In genomic region chrX:88604433-88605221, GRCh38 we compare ENCODE assay signal across 15 cellular contexts.
"Had no signal": no experiment of that assay in that cellular context is flagged by ENCODE, and none has a peak within 500 bp of the region (broad histone marks: within the 10 kb centered on the region; RNA-seq: fewer than 3 reads in every experiment).

No MANE protein-coding gene starts in this region.

- H3K4me1 ChIP-seq: colonic mucosa, pancreas, vagina had no signal

- H3K9me3 ChIP-seq: colonic mucosa, pancreas, thoracic aorta, vagina had no signal

- H3K36me3 ChIP-seq: colonic mucosa, pancreas, thoracic aorta, vagina had no signal

- H3K4me3 ChIP-seq: colonic mucosa, lung, pancreas, thoracic aorta, vagina had no signal

- H3K27me3 Mint-ChIP-seq: activated CD4-positive, alpha-beta memory T cell treated with anti-CD3 and anti-CD28 coated beads, Interleukin-2, amount 10 ng/mL, durations not matched to agents 7 days and 5 days; activated naive CD8-positive, alpha-beta T cell treated with anti-CD3 and anti-CD28 coated beads for 36 hours; natural killer cell treated with Interleukin-12 subunit alpha and Interleukin-12 subunit beta and Interleukin-15 and Interleukin-18, amount 100 ng/mL, for 72 hours; stimulated activated naive CD8-positive, alpha-beta T cell treated with anti-CD3 and anti-CD28 coated beads, Interleukin-15, amount 100 ng/mL, for 72 hours had no signal

- H3K4me1 Mint-ChIP-seq: activated CD4-positive, alpha-beta memory T cell treated with anti-CD3 and anti-CD28 coated beads, Interleukin-2, amount 10 ng/mL, durations not matched to agents 7 days and 5 days; activated naive CD8-positive, alpha-beta T cell treated with anti-CD3 and anti-CD28 coated beads for 36 hours; stimulated activated naive CD8-positive, alpha-beta T cell treated with anti-CD3 and anti-CD28 coated beads, Interleukin-15, amount 100 ng/mL, for 72 hours had no signal

- FAIRE-seq: kidney, pancreas had no signal

- ATAC-seq: natural killer cell treated with Interleukin-12 subunit alpha and Interleukin-12 subunit beta and Interleukin-15 and Interleukin-18, amount 100 ng/mL, for 72 hours; pancreas; stimulated activated naive CD8-positive, alpha-beta T cell treated with anti-CD3 and anti-CD28 coated beads, Interleukin-15, amount 100 ng/mL, for 72 hours had no signal

- H3K9me3 Mint-ChIP-seq: activated CD4-positive, alpha-beta memory T cell treated with anti-CD3 and anti-CD28 coated beads, Interleukin-2, amount 10 ng/mL, durations not matched to agents 7 days and 5 days had no signal

- DNase-seq: activated CD4-positive, alpha-beta memory T cell treated with anti-CD3 and anti-CD28 coated beads, Interleukin-2, amount 10 ng/mL, durations not matched to agents 7 days and 5 days; activated CD4-positive, alpha-beta T cell treated with anti-CD3 and anti-CD28 coated beads for 1 hour; activated gamma-delta T cell treated with Interleukin-2 at 50 U/mL for 16 hours; activated naive CD8-positive, alpha-beta T cell treated with anti-CD3 and anti-CD28 coated beads for 36 hours; activated T-cell treated with anti-CD3 and anti-CD28 coated beads, Interleukin-2, amount 50 U/mL, for 48 hours; colonic mucosa; kidney; pancreas; stimulated activated CD4-positive, alpha-beta T cell treated with anti-CD3 and anti-CD28 coated beads, Interleukin-15, amount 100 ng/mL, for 24 hours; stimulated activated CD4-positive, alpha-beta T cell treated with anti-CD3 and anti-CD28 coated beads, Interleukin-4, amount 100 ng/mL, for 24 hours; stimulated activated naive CD8-positive, alpha-beta T cell treated with anti-CD3 and anti-CD28 coated beads, Interleukin-15, amount 100 ng/mL, for 72 hours had no signal

- H3K27ac Mint-ChIP-seq: activated CD4-positive, alpha-beta memory T cell treated with anti-CD3 and anti-CD28 coated beads, Interleukin-2, amount 10 ng/mL, durations not matched to agents 7 days and 5 days; activated naive CD8-positive, alpha-beta T cell treated with anti-CD3 and anti-CD28 coated beads for 36 hours; natural killer cell treated with Interleukin-12 subunit alpha and Interleukin-12 subunit beta and Interleukin-15 and Interleukin-18, amount 100 ng/mL, for 72 hours; stimulated activated naive CD8-positive, alpha-beta T cell treated with anti-CD3 and anti-CD28 coated beads, Interleukin-15, amount 100 ng/mL, for 72 hours had no signal

- H3K27me3 ChIP-seq: colonic mucosa, vagina had no signal

- H3K36me3 Mint-ChIP-seq: activated naive CD8-positive, alpha-beta T cell treated with anti-CD3 and anti-CD28 coated beads for 36 hours; natural killer cell treated with Interleukin-12 subunit alpha and Interleukin-12 subunit beta and Interleukin-15 and Interleukin-18, amount 100 ng/mL, for 72 hours had no signal

- H3K4me3 Mint-ChIP-seq: activated CD4-positive, alpha-beta memory T cell treated with anti-CD3 and anti-CD28 coated beads, Interleukin-2, amount 10 ng/mL, durations not matched to agents 7 days and 5 days; activated naive CD8-positive, alpha-beta T cell treated with anti-CD3 and anti-CD28 coated beads for 36 hours; natural killer cell treated with Interleukin-12 subunit alpha and Interleukin-12 subunit beta and Interleukin-15 and Interleukin-18, amount 100 ng/mL, for 72 hours; stimulated activated naive CD8-positive, alpha-beta T cell treated with anti-CD3 and anti-CD28 coated beads, Interleukin-15, amount 100 ng/mL, for 72 hours had no signal

- H3K27ac ChIP-seq: colonic mucosa, pancreas, thoracic aorta, vagina had no signal
